ENCODE assay signal across 1 cellular context in the genomic region with DNA sequence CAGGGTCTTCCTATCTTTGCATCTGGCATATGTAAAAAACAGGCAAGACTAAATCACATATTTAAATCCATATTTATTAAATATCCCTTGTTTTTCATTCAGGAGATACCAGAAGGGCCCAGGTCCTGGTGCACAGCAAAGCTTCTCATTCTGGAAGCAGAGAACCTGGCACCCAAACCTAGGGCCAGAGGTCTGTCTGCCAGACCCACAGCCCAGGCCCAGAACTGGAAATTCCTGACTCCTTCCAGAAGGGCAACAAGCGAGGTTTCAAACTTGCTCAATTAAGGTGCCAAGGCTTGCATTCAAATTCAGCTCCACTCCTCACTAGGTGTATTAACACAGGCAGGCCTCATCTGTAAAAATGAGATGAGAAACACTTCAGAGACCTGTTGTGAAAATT.
TF ChIP-seq lines count a peak whose summit lies in the region.

No MANE protein-coding gene starts in this region.

TF ChIP-seq in K562, 482 proteins besides CTCF, POLR2A, EP300 and RAD21:
- no peak for TF ChIP-seq HCFC1 (IDR thresholded peaks at IDR 0.05; ENCODE audit: low read depth, low read length)
- TF ChIP-seq, protein P1, sequence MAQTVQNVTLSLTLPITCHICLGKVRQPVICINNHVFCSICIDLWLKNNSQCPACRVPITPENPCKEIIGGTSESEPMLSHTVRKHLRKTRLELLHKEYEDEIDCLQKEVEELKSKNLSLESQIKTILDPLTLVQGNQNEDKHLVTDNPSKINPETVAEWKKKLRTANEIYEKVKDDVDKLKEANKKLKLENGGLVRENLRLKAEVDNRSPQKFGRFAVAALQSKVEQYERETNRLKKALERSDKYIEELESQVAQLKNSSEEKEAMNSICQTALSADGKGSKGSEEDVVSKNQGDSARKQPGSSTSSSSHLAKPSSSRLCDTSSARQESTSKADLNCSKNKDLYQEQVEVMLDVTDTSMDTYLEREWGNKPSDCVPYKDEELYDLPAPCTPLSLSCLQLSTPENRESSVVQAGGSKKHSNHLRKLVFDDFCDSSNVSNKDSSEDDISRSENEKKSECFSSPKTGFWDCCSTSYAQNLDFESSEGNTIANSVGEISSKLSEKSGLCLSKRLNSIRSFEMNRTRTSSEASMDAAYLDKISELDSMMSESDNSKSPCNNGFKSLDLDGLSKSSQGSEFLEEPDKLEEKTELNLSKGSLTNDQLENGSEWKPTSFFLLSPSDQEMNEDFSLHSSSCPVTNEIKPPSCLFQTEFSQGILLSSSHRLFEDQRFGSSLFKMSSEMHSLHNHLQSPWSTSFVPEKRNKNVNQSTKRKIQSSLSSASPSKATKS (CRISPR knock-in tag; IDR thresholded peaks at IDR 0.05), result no peak
- no peak for TF ChIP-seq ZNF699 (CRISPR knock-in tag; IDR thresholded peaks at IDR 0.05; ENCODE audit: insufficient replicate concordance)
- no peak for TF ChIP-seq ESRRB (CRISPR knock-in tag; IDR thresholded peaks at IDR 0.05; ENCODE audit: borderline replicate concordance)
- no peak for TF ChIP-seq NR2F6 (CRISPR knock-in tag; IDR thresholded peaks at IDR 0.05)
- TF ChIP-seq BDP1 (IDR thresholded peaks at IDR 0.05; ENCODE audit: insufficient read depth, insufficient read length), result no peak
- no peak for TF ChIP-seq DNMT1 (IDR thresholded peaks at IDR 0.05)
